1 cellular context compared by ENCODE assay signal in genomic region chr19:10222201-10222890, GRCh38.
TF ChIP-seq lines count a peak whose summit lies in the region.

No MANE protein-coding gene starts in this region.

TF ChIP-seq in IMR-90, 13 proteins besides CTCF, POLR2A, EP300 and RAD21:
- TF ChIP-seq FOS (IDR thresholded peaks at IDR 0.05; ENCODE audit: low read depth, low read length), result no peak
- TF ChIP-seq MAFK (IDR thresholded peaks at IDR 0.05; ENCODE audit: low read depth, low read length), result no peak
- TF ChIP-seq NFE2L2 (IDR thresholded peaks at IDR 0.05; ENCODE audit: low read depth, low read length), result no peak
- TF ChIP-seq SMC3 (IDR thresholded peaks at IDR 0.05; ENCODE audit: low read depth, low read length), result no peak
- TF ChIP-seq MAZ (IDR thresholded peaks at IDR 0.05; ENCODE audit: borderline replicate concordance, low read depth, low read length), result no peak
- TF ChIP-seq RCOR1 (IDR thresholded peaks at IDR 0.05; ENCODE audit: insufficient replicate concordance, low read length), result no peak
- TF ChIP-seq CHD1 (IDR thresholded peaks at IDR 0.05; ENCODE audit: low read depth, low read length), result no peak
- TF ChIP-seq BHLHE40 (IDR thresholded peaks at IDR 0.05; ENCODE audit: low read depth, low read length), result no peak
